27 cellular contexts compared by ENCODE assay signal in the genomic region with DNA sequence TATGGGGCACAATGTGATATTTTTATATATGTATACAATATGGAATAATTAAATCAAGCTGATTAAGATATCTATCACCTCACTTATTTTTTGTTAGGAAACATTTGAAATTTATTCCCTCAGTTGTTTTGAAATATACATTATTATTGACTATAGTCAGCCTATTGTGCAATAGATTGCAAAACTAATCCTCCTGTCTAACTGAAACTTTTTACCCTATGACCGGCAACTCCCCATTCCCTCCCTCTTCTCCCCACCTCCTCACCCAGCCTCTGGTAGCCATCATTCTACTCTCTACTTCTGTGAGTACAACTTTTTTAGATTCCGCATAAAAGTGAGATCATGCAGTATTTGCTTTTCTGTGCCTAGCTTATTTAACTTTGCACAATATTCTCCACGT.
DNase-seq lines count a peak whose midpoint lies in the region; ATAC-seq, FAIRE-seq and TF ChIP-seq lines count a peak whose summit lies in the region.
"Had no signal": no experiment of that assay in that cellular context is flagged by ENCODE, and none has a peak within 500 bp of the region (broad histone marks: within the 10 kb centered on the region; RNA-seq: fewer than 3 reads in every experiment).

No MANE protein-coding gene starts in this region.

- DNase-seq in AML-193 (lab: John Stamatoyannopoulos, UW) = peak; percentile 60 to 64
- peak; percentile 91 for DNase-seq in MV-4-11 (lab: John Stamatoyannopoulos, UW)
- DNase-seq in bronchial epithelial cell (ENCODE audit: low read depth) = peak; percentile 56
- no peak for DNase-seq in left lung
- no peak for DNase-seq in psoas muscle
- no peak for DNase-seq in Calu3
- DNase-seq in SJCRH30 = no peak
- DNase-seq: activated CD4-positive, alpha-beta T cell treated with anti-CD3 and anti-CD28 coated beads, Interleukin-2, amount 10 ng/mL, durations not matched to agents 7 days and 5 days; activated CD8-positive, alpha-beta memory T cell treated with anti-CD3 and anti-CD28 coated beads, Interleukin-2, amount 50 U/mL, for 4 hours; activated naive CD8-positive, alpha-beta T cell treated with anti-CD3 and anti-CD28 coated beads, Interleukin-2, amount 10 ng/mL, durations not matched to agents 7 days and 5 days; brain microvascular endothelial cell; C1 segment of cervical spinal cord; Karpas-422; kidney; NCI-H526; SHP77; stimulated activated CD4-positive, alpha-beta T cell treated with anti-CD3 and anti-CD28 coated beads, Interleukin-15, amount 100 ng/mL, for 24 hours; substantia nigra; uterus had no signal

- H3K4me3 ChIP-seq in bronchial epithelial cell (ENCODE audit: low read depth, low read length) = no peak overlapping the region
- no peak overlapping the region for H3K4me3 ChIP-seq in left lung
- no peak overlapping the region for H3K4me3 ChIP-seq in psoas muscle
- no peak overlapping the region for H3K4me3 ChIP-seq in SJCRH30
- H3K4me3 ChIP-seq: gastroesophageal sphincter, GM12878, GM23338, right atrium auricular region, uterus had no signal

- TF ChIP-seq CTCF in bronchial epithelial cell (IDR thresholded peaks at IDR 0.05; ENCODE audit: insufficient read depth, low read length, severe bottlenecking) = no peak
- no peak for TF ChIP-seq CTCF in left lung (IDR thresholded peaks at IDR 0.05)
- TF ChIP-seq CTCF in psoas muscle (IDR thresholded peaks at IDR 0.05) = no peak
- no peak for TF ChIP-seq CTCF in Calu3 (IDR thresholded peaks at IDR 0.05; ENCODE audit: unreplicated experiment)

- BruUV-seq in Calu3 (replicated peaks; lab: Mats Ljungman, UMichigan) = no TSS peak

- H3K36me3 Mint-ChIP-seq in Calu3 (ENCODE audit: insufficient read depth, unreplicated experiment) = no peaks in the 10 kb centered on the region

- peaks cover 10% of the 10 kb centered on the region for H3K4me1 Mint-ChIP-seq in Calu3 (ENCODE audit: low read depth, unreplicated experiment)
- H3K4me1 Mint-ChIP-seq: GM23338 had no signal

- H3K27ac ChIP-seq in left lung = peak overlapping the region in 1 of 2 donors; percentile 24
- no peak overlapping the region for H3K27ac ChIP-seq in psoas muscle
- no peak overlapping the region for H3K27ac ChIP-seq in SJCRH30
- H3K27ac ChIP-seq: brain microvascular endothelial cell, gastroesophageal sphincter, right atrium auricular region, uterus had no signal

- H3K4me1 ChIP-seq in left lung (peaks cover 0 to 49% of the 10 kb centered on the region in 2 donors), psoas muscle (no peaks in the 10 kb centered on the region), SJCRH30 (no peaks in the 10 kb centered on the region)
- H3K4me1 ChIP-seq: gastroesophageal sphincter, right atrium auricular region, uterus had no signal

- intact Hi-C loops in left lung (cut with DNase I) = no loop called here
- intact Hi-C loops in psoas muscle (cut with DNase I) = no loop called here
- intact Hi-C loops in Calu3 (cut with micrococcal nuclease; ENCODE audit: unreplicated experiment) = no loop called here

- no peak overlapping the region for H3K4me3 Mint-ChIP-seq in Calu3 (ENCODE audit: low read depth, unreplicated experiment)
- H3K4me3 Mint-ChIP-seq: activated CD4-positive, alpha-beta T cell treated with anti-CD3 and anti-CD28 coated beads, Interleukin-2, amount 10 ng/mL, durations not matched to agents 7 days and 5 days; activated naive CD8-positive, alpha-beta T cell treated with anti-CD3 and anti-CD28 coated beads, Interleukin-2, amount 10 ng/mL, durations not matched to agents 7 days and 5 days; dendritic cell treated with granulocyte-macrophage colony-stimulating factor and Interleukin-4, amounts not matched to agents 40 ng/mL and 50 ng/mL, for 4 days; GM23338; memory B cell had no signal

- H3K27ac Mint-ChIP-seq in Calu3 (ENCODE audit: unreplicated experiment) = no peak overlapping the region
- H3K27ac Mint-ChIP-seq: activated CD4-positive, alpha-beta T cell treated with anti-CD3 and anti-CD28 coated beads, Interleukin-2, amount 10 ng/mL, durations not matched to agents 7 days and 5 days; activated naive CD8-positive, alpha-beta T cell treated with anti-CD3 and anti-CD28 coated beads, Interleukin-2, amount 10 ng/mL, durations not matched to agents 7 days and 5 days; activated T-helper 2 cell treated with anti-CD3 and anti-CD28 coated beads, Interferon-gamma antibody, Interleukin-2, Interleukin-4, amounts not matched to agents 10 μg/mL and 5 μg/mL and 100 μg/mL, durations not matched to agents 14 hours and 24 hours and 36 hours; dendritic cell treated with granulocyte-macrophage colony-stimulating factor and Interleukin-4, amounts not matched to agents 40 ng/mL and 50 ng/mL, for 4 days; GM23338; memory B cell had no signal

- H3K27me3 ChIP-seq in bronchial epithelial cell (ENCODE audit: control insufficient read depth, insufficient read depth, low read length) = no peaks in the 10 kb centered on the region
- no peaks in the 10 kb centered on the region for H3K27me3 ChIP-seq in left lung
- no peaks in the 10 kb centered on the region for H3K27me3 ChIP-seq in psoas muscle (ENCODE audit: insufficient read depth in 3 of 3, low read length in 2 of 3)
- no peaks in the 10 kb centered on the region for H3K27me3 ChIP-seq in SJCRH30
- H3K27me3 ChIP-seq: brain microvascular endothelial cell, gastroesophageal sphincter, right atrium auricular region, uterus had no signal

- H3K9me3 ChIP-seq in left lung (peaks cover 0 to 13% of the 10 kb centered on the region in 2 donors), psoas muscle (peaks cover 15% of the 10 kb centered on the region), SJCRH30 (replicated peaks) (no peaks in the 10 kb centered on the region)
- H3K9me3 ChIP-seq: uterus had no signal

- H3K27me3 Mint-ChIP-seq in Calu3 (ENCODE audit: unreplicated experiment) = no peaks in the 10 kb centered on the region
- H3K27me3 Mint-ChIP-seq: activated CD4-positive, alpha-beta T cell treated with anti-CD3 and anti-CD28 coated beads, Interleukin-2, amount 10 ng/mL, durations not matched to agents 7 days and 5 days; activated naive CD8-positive, alpha-beta T cell treated with anti-CD3 and anti-CD28 coated beads, Interleukin-2, amount 10 ng/mL, durations not matched to agents 7 days and 5 days; dendritic cell treated with granulocyte-macrophage colony-stimulating factor and Interleukin-4, amounts not matched to agents 40 ng/mL and 50 ng/mL, for 4 days; memory B cell had no signal

- ATAC-seq in left lung (peak; percentile 48), psoas muscle (no peak), HG02938 (IDR thresholded peaks at IDR 0.05; ENCODE audit: unreplicated experiment) (no peak)
- ATAC-seq: gastroesophageal sphincter, GM12878, GM23338 had no signal

- FAIRE-seq in bronchial epithelial cell (lab: Jason Lieb, UNC) = no peak
- FAIRE-seq: GM12878, kidney had no signal

- 91 to 97% (median 95%) methylated on average over 3 of the region's 3 CpGs for WGBS in psoas muscle, 3 donors

- CTCF ChIA-PET in Calu3 (lab: Charles Lee) = no interaction called here

- H3K9me3 Mint-ChIP-seq in Calu3 (ENCODE audit: low read depth, unreplicated experiment) = peaks cover 12% of the 10 kb centered on the region

- no peaks in the 10 kb centered on the region for H3K36me3 ChIP-seq in bronchial epithelial cell (ENCODE audit: control insufficient read depth, insufficient read depth, low read length)
- no peaks in the 10 kb centered on the region for H3K36me3 ChIP-seq in left lung
- H3K36me3 ChIP-seq in psoas muscle (ENCODE audit: insufficient read depth in 1 of 2, low read depth in 1 of 2) = no peaks in the 10 kb centered on the region
- H3K36me3 ChIP-seq in SJCRH30 = no peaks in the 10 kb centered on the region
- H3K36me3 ChIP-seq: brain microvascular endothelial cell, gastroesophageal sphincter, right atrium auricular region, uterus had no signal

Comparison
In these comparisons a context has a peak if more than half of its experiments do, and no peak if none do; other contexts are left out.
1. DNase-seq: peak in AML-193 (2 of 2), MV-4-11 (single experiment) and bronchial epithelial cell (single experiment); none in left lung (0 of 2), psoas muscle (0 of 2), Calu3 (single experiment) and SJCRH30 (0 of 2).